9 cellular contexts compared by ENCODE assay signal in the genomic region with DNA sequence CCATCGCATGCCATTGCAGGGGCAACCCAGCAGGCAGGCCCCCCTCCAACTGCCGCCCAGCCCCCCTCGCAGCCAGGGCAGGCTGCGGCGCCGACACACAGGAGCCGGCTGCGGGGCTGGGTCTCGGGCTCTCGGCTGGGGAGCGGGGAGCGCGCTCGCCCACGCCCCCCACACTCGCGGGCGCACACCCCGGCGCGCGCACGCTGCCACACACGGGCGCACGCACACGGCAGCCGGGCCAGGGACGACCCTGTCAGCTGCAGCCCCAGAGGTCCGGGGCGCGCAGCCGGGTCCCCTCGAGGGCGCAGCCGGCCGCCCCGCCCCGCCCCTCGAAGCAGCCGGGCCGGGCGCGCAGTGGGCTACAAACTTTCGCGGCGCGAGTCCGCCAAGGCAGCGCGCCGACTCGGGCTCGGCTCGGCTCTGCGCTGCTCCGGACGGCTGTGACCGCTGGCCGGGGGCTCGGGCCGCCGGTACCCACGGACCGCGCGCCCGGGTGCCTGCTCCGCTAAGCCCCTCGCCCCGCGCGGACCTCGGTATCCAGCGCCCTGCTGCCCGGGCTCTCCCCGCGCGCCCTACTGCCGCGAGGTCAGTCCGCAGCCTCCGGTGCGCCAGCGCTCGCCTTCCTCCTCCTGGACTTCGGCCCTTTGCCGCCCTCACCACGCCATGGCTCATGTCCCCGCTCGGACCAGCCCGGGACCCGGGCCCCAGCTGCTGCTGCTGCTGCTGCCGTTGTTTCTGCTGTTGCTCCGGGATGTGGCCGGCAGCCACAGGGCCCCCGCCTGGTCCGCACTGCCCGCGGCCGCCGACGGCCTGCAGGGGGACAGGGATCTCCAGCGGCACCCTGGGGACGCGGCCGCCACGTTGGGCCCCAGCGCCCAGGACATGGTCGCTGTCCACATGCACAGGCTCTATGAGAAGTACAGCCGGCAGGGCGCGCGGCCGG. TPM values are rescaled to one million over a fixed set of nuclear protein-coding genes. Genes with fewer than 3 reads are reported as not detected.
DNase-seq lines count a peak whose midpoint lies in the region; ATAC-seq and TF ChIP-seq lines count a peak whose summit lies in the region.
"Had no signal": no experiment of that assay in that cellular context is flagged by ENCODE, and none has a peak within 500 bp of the region (broad histone marks: within the 10 kb centered on the region; RNA-seq: fewer than 3 reads in every experiment).

TSS of gene GDF10 (plus strand) at position 209 of the 943 bp plus-strand sequence. CDS start at position 664, 455 bp downstream.

- peak within 1 kb of the TSS; percentile 59 for H3K4me2 ChIP-seq in fibroblast of lung (ENCODE audit: extremely low read depth, insufficient read depth, low read length)
- H3K4me2 ChIP-seq in trophoblast cell (ENCODE audit: low read length), result peak within 1 kb of the TSS; percentile 65

- H3K79me1 ChIP-seq in trophoblast cell (ENCODE audit: low read length), result no peaks in the 10 kb centered on the region

- peak within 1 kb of the TSS in 3 of 4 experiments; percentile 25 to 66 (median 26) for H3K4me3 ChIP-seq in fibroblast of lung (replicated peaks in 1 of 4; ENCODE audit: control extremely low read depth in 1 of 4, insufficient read depth in 1 of 4, low read depth in 3 of 4, low read length in 4 of 4)
- peak within 1 kb of the TSS; percentile 44 for H3K4me3 ChIP-seq in trophoblast cell (ENCODE audit: low read depth, low read length)
- H3K4me3 ChIP-seq: SJSA1 had no signal

- peaks cover 29% of the 10 kb centered on the region for H3K27me3 Mint-ChIP-seq in T-helper 17 cell

- H3K9ac ChIP-seq in fibroblast of lung (ENCODE audit: insufficient read depth, low read length), result no peak within 1 kb of the TSS
- H3K9ac ChIP-seq in trophoblast cell (ENCODE audit: low read length), result no peak within 1 kb of the TSS

- DNase-seq in AG20443 (ENCODE audit: low spot score) (peak; percentile 37), T-helper 17 cell (no peak), fibroblast of lung (ENCODE audit: low read depth in 2 of 2) (peak in 1 of 2 donors; percentile 1), trophoblast cell (peak in 1 of 2 donors; percentile 15), midbrain (lab: John Stamatoyannopoulos, UW) (no peak), COR-L47 (lab: John Stamatoyannopoulos, UW) (no peak), NCI-H1694 (lab: John Stamatoyannopoulos, UW) (no peak), D341Med (ENCODE audit: low spot score) (no peak)

- no peak within 1 kb of the TSS for H2BK5ac ChIP-seq in trophoblast cell (ENCODE audit: low read depth, low read length, poor library complexity)

- no peaks in the 10 kb centered on the region for H4K20me1 ChIP-seq in fibroblast of lung (ENCODE audit: control insufficient read depth, extremely low read depth, insufficient read depth, low read length)

- peaks cover 4% of the 10 kb centered on the region for H3K36me3 Mint-ChIP-seq in T-helper 17 cell (ENCODE audit: low read depth)

- H3K23ac ChIP-seq in trophoblast cell (ENCODE audit: low read length), result no peak within 1 kb of the TSS

- ATAC-seq in T-helper 17 cell, result peak; percentile 45

- H3K9me3 ChIP-seq in T-helper 17 cell (ENCODE audit: control insufficient read depth, low read length, poor library complexity, severe bottlenecking), result no peaks in the 10 kb centered on the region
- H3K9me3 ChIP-seq in fibroblast of lung (ENCODE audit: control insufficient read depth, insufficient read depth, low read depth, low read length), result no peaks in the 10 kb centered on the region
- peaks cover 1% of the 10 kb centered on the region for H3K9me3 ChIP-seq in trophoblast cell (ENCODE audit: insufficient read depth, low read depth, low read length)
- H3K9me3 ChIP-seq: SJSA1 had no signal

- no peak within 1 kb of the TSS for H4K91ac ChIP-seq in trophoblast cell (ENCODE audit: low read depth, low read length)

- peak in 1 of 2 donors; percentile 6 for TF ChIP-seq CTCF in fibroblast of lung (conservative IDR thresholded peaks at IDR 0.05 in 1 of 2, IDR thresholded peaks at IDR 0.05 in 1 of 2; ENCODE audit: low read depth in 1 of 2, low read length in 2 of 2)

- no peak within 1 kb of the TSS for H3K14ac ChIP-seq in trophoblast cell (ENCODE audit: low read length)

- H4K8ac ChIP-seq in trophoblast cell (ENCODE audit: low read depth, low read length), result no peak within 1 kb of the TSS

- no peak within 1 kb of the TSS for H3K4ac ChIP-seq in trophoblast cell (ENCODE audit: low read depth, low read length)

- H3K4me1 Mint-ChIP-seq in T-helper 17 cell, result peaks cover 16% of the 10 kb centered on the region

- H2BK120ac ChIP-seq in trophoblast cell (ENCODE audit: insufficient read depth, low read length, poor library complexity), result no peak within 1 kb of the TSS

- H3K4me1 ChIP-seq in fibroblast of lung (ENCODE audit: control insufficient read depth, extremely low read depth, insufficient read depth, low read length) (no peaks in the 10 kb centered on the region), trophoblast cell (ENCODE audit: control insufficient read depth in 1 of 2, insufficient read depth in 2 of 2, low read length in 2 of 2) (peaks cover 4 to 9% of the 10 kb centered on the region in 2 experiments)

- H2BK12ac ChIP-seq in trophoblast cell (ENCODE audit: low read length), result no peak within 1 kb of the TSS

- H3K4me3 Mint-ChIP-seq in T-helper 17 cell, result peak within 1 kb of the TSS; percentile 89

- H4K12ac ChIP-seq in trophoblast cell (ENCODE audit: low read depth, low read length), result no peak within 1 kb of the TSS

- H2AFZ ChIP-seq in fibroblast of lung (ENCODE audit: low read length) (no peak within 1 kb of the TSS), trophoblast cell (ENCODE audit: insufficient read depth, low read length, poor library complexity) (no peak within 1 kb of the TSS)

- H3K36me3 ChIP-seq in fibroblast of lung (ENCODE audit: control insufficient read depth, insufficient read depth, low read length), result no peaks in the 10 kb centered on the region
- no peaks in the 10 kb centered on the region for H3K36me3 ChIP-seq in trophoblast cell (ENCODE audit: control insufficient read depth in 1 of 2, insufficient read depth in 2 of 2, low read length in 2 of 2)
- H3K36me3 ChIP-seq: SJSA1 had no signal

- H3K18ac ChIP-seq in trophoblast cell (ENCODE audit: low read length), result no peak within 1 kb of the TSS

- WGBS in trophoblast cell (ENCODE audit: extremely low coverage, insufficient coverage, insufficient read length), result no CpG with 5 or more reads among the region's 115 CpGs

- H3K27ac ChIP-seq in fibroblast of lung (ENCODE audit: insufficient read depth, low read length) (no peak within 1 kb of the TSS), trophoblast cell (ENCODE audit: low read depth, low read length) (no peak within 1 kb of the TSS)
- H3K27ac ChIP-seq: SJSA1 had no signal

- no peaks in the 10 kb centered on the region for H3K79me2 ChIP-seq in fibroblast of lung (ENCODE audit: control insufficient read depth, insufficient read depth, low read length)
- H3K79me2 ChIP-seq in trophoblast cell (ENCODE audit: control insufficient read depth, insufficient read depth, low read length, poor library complexity), result no peaks in the 10 kb centered on the region

- H3K27ac Mint-ChIP-seq in T-helper 17 cell, result no peak within 1 kb of the TSS

- H2AK5ac ChIP-seq in trophoblast cell (ENCODE audit: low read length), result no peak within 1 kb of the TSS

- H3K27me3 ChIP-seq in fibroblast of lung (ENCODE audit: control insufficient read depth, insufficient read depth, low read length) (peaks cover 14% of the 10 kb centered on the region), trophoblast cell (ENCODE audit: insufficient read depth, low read length) (peaks cover 31% of the 10 kb centered on the region)

RNA-seq across cellular contexts. Expression of gene GDF10, which starts in this region (rescaled TPM):
- under 1 TPM in 1 of 2 donors, not detected in 1; 0.17 TPM for total RNA-seq in T-helper 17 cell
- 8.0 and 25.1 TPM in 2 replicates for total RNA-seq in fibroblast of lung
- polyA plus RNA-seq in fibroblast of lung, result 6.2 and 16.2 TPM in 2 replicates
- 6.9 and 18.5 TPM in 2 replicates for polyA plus RNA-seq in fibroblast of lung (2012)
- polyA minus RNA-seq in fibroblast of lung (ENCODE audit: low replicate concordance), result 4.0 and 13.1 TPM in 2 replicates
- 0.04 TPM in 1 of 2 replicates, not detected in the other for polyA plus RNA-seq in trophoblast cell (2013)
- total RNA-seq: SJSA1 had no signal

Comparison
In these comparisons a context has a peak if more than half of its experiments do, and no peak if none do; other contexts are left out.
1. Peak in ATAC-seq in T-helper 17 cell; RNA of the gene not detected or under 1 TPM.